19 cellular contexts compared by ENCODE assay signal in genomic region chr21:45356653-45357435, GRCh38. TPM values are rescaled to one million over a fixed set of nuclear protein-coding genes. Genes with fewer than 3 reads are reported as not detected.
DNase-seq lines count a peak whose midpoint lies in the region; ATAC-seq and TF ChIP-seq lines count a peak whose summit lies in the region.
"Had no signal": no experiment of that assay in that cellular context is flagged by ENCODE, and none has a peak within 500 bp of the region (broad histone marks: within the 10 kb centered on the region; RNA-seq: fewer than 3 reads in every experiment).

No MANE protein-coding gene starts in this region.

- TF ChIP-seq CTCF in HEK293 (tag by site-specific recombination; IDR thresholded peaks at IDR 0.05) (no peak), lower lobe of right lung (IDR thresholded peaks at IDR 0.05) (no peak), spleen (IDR thresholded peaks at IDR 0.05 in 8 of 11, conservative IDR thresholded peaks at IDR 0.05 in 3 of 11) (no peak)

- H3K4me1 ChIP-seq in HEK293 (ENCODE audit: control insufficient read depth, insufficient read depth, low read length) (no peaks in the 10 kb centered on the region), lower lobe of right lung (peaks cover 10% of the 10 kb centered on the region), spleen (peaks cover 0 to 18% (median 8%) of the 10 kb centered on the region in 6 donors)

- H3K36me3 ChIP-seq in HEK293 (ENCODE audit: control insufficient read depth in 2 of 2, insufficient read depth in 1 of 2, low read length in 2 of 2): no peaks in the 10 kb centered on the region
- H3K36me3 ChIP-seq in lower lobe of right lung: no peaks in the 10 kb centered on the region
- no peaks in the 10 kb centered on the region for H3K36me3 ChIP-seq in spleen
- H3K36me3 ChIP-seq: upper lobe of left lung had no signal

- H3K4me3 ChIP-seq in HEK293 (ENCODE audit: low read depth, low read length) (no peak overlapping the region), lower lobe of right lung (no peak overlapping the region), spleen (no peak overlapping the region)
- H3K4me3 ChIP-seq: upper lobe of left lung had no signal

- POLR2A ChIA-PET in HEK293 (lab: Yijun Ruan, JAX): no interaction called here

- TF ChIP-seq POLR2A in spleen (IDR thresholded peaks at IDR 0.05): no peak

- ATAC-seq in lower lobe of right lung (no peak), HG03196 (IDR thresholded peaks at IDR 0.05; ENCODE audit: unreplicated experiment) (no peak)
- ATAC-seq: activated T-cell treated with anti-CD3 and anti-CD28 coated beads, Interleukin-2, amount 50 U/mL, for 72 hours; naive thymus-derived CD8-positive, alpha-beta T cell; T-helper 17 cell had no signal

- intact Hi-C loops in lower lobe of right lung (cut with DNase I): no loop called here
- intact Hi-C loops in spleen (cut with DNase I; ENCODE audit: low total_unique reads): no loop called here

- H3K27ac ChIP-seq in HEK293 (ENCODE audit: extremely low read depth, low read depth, low read length) (no peak overlapping the region), lower lobe of right lung (peak overlapping the region; percentile 56), spleen (peak overlapping the region in 7 of 8 donors; percentile 52 to 80 (median 68))
- H3K27ac ChIP-seq: RWPE1 had no signal

- 63 to 73% (median 67%) methylated on average over 20 of the region's 20 CpGs for WGBS in spleen, 5 donors

- peak; percentile 19 for DNase-seq in dermis blood vessel endothelial cell
- peak; percentile 4 for DNase-seq in lower lobe of right lung
- DNase-seq in spleen: no peak
- DNase-seq in HCEC 1CT: no peak
- no peak for DNase-seq in NCI-H345 treated with DMSO at 0.1 percent for 48 hours (lab: John Stamatoyannopoulos, UW; ENCODE audit: unreplicated experiment)
- DNase-seq in NOMO-1 treated with DMSO at 0.1 percent for 48 hours (lab: John Stamatoyannopoulos, UW; ENCODE audit: unreplicated experiment): no peak
- DNase-seq: activated CD4-positive, alpha-beta T cell treated with anti-CD3 and anti-CD28 coated beads for 4 hours; activated T-cell treated with anti-CD3 and anti-CD28 coated beads, Interleukin-2, amount 50 U/mL, for 72 hours; aorta; DMS79 treated with DMSO at 0.1 percent for 48 hours; HFFc6; NCI-H1092 treated with DMSO at 0.1 percent for 48 hours; stimulated activated CD4-positive, alpha-beta T cell treated with anti-CD3 and anti-CD28 coated beads, Interleukin-12 subunit alpha, Interleukin-12 subunit beta, amount 100 ng/mL, for 4 hours; T-helper 17 cell; upper lobe of left lung had no signal

- CTCF ChIA-PET in HEK293 (lab: Yijun Ruan, JAX): interaction anchor here (0.6 to 1.9 kb wide), 11 partner anchors 10 to 439 kb away, joined by 3 to 8 read pairs (median 4); no protein-coding TSS in a partner anchor

- H3K9me3 ChIP-seq in HEK293 (ENCODE audit: control insufficient read depth, insufficient read depth, low read depth, low read length) (no peaks in the 10 kb centered on the region), lower lobe of right lung (no peaks in the 10 kb centered on the region), spleen (no peaks in the 10 kb centered on the region)
- H3K9me3 ChIP-seq: upper lobe of left lung had no signal

- H3K27me3 ChIP-seq in lower lobe of right lung (ENCODE audit: low read depth): no peaks in the 10 kb centered on the region
- peaks cover 0 to 31% (median 0%) of the 10 kb centered on the region in 7 donors for H3K27me3 ChIP-seq in spleen (replicated peaks in 1 of 7)
- H3K27me3 ChIP-seq: upper lobe of left lung had no signal

TF ChIP-seq in HEK293, 187 proteins besides CTCF, POLR2A, EP300 and RAD21:
- TF ChIP-seq ZNF23 (tag by site-specific recombination; IDR thresholded peaks at IDR 0.05; ENCODE audit: borderline replicate concordance) (no peak), ZNF423 (tag by site-specific recombination; IDR thresholded peaks at IDR 0.05) (0 out of 2 replicates have a peak, but pooled peaks have one; percentile 46)

RNA-seq across cellular contexts. Expression of gene COL18A1, which starts 48.1 kb away (rescaled TPM):
- 309 and 317 TPM in 2 replicates for total RNA-seq in dermis blood vessel endothelial cell
- 45.1 TPM for total RNA-seq in lower lobe of right lung
- 100 to 1,000 TPM in 3 of 7 donors, 10 to 100 TPM in 4; 71.8 to 208 (median 99.6) TPM for total RNA-seq in spleen
- polyA plus RNA-seq in spleen: 10 to 100 TPM; 35.0 to 66.9 (median 60.0) TPM

Comparison
In these comparisons a context has a peak if more than half of its experiments do, and no peak if none do; other contexts are left out.
1. DNase-seq: peak in dermis blood vessel endothelial cell (single experiment) and lower lobe of right lung (single experiment); none in spleen (single experiment), HCEC 1CT (single experiment), NCI-H345 treated with DMSO at 0.1 percent for 48 hours (single experiment) and NOMO-1 treated with DMSO at 0.1 percent for 48 hours (single experiment).